8 cellular contexts compared by ENCODE assay signal in genomic region chr19:4342421-4343055, GRCh38. TPM values are rescaled to one million over a fixed set of nuclear protein-coding genes. Genes with fewer than 3 reads are reported as not detected.
A peak's percentile ranks its signal among the peaks of the same experiment; 100 is the strongest.
DNase-seq lines count a peak whose midpoint lies in the region; ATAC-seq and TF ChIP-seq lines count a peak whose summit lies in the region.

No MANE protein-coding gene starts in this region.

- DNase-seq in ACHN = peak; percentile 99
- DNase-seq in NCI-H2171 treated with DMSO at 0.1 percent for 48 hours (lab: John Stamatoyannopoulos, UW) = peak; percentile 100
- DNase-seq in WERI-Rb-1 = peak; percentile 92
- DNase-seq in mammary epithelial cell = peak; percentile 100

- H3K4me1 ChIP-seq in mammary epithelial cell (ENCODE audit: insufficient read depth, low read length) (peaks cover 19% of the 10 kb centered on the region), iPS-20b (ENCODE audit: insufficient read depth, low read length) (0 out of 2 replicates have a peak, but pooled peaks cover 3% of the 10 kb centered on the region), skeletal muscle tissue (ENCODE audit: control insufficient read depth in 3 of 3, insufficient read depth in 3 of 3, low read length in 3 of 3) (peaks cover 20 to 30% (median 25%) of the 10 kb centered on the region in 3 donors)

- H3K4me3 ChIP-seq in WERI-Rb-1 (ENCODE audit: low read depth, low read length) (peak overlapping the region; percentile 77), mammary epithelial cell (replicated peaks in 1 of 3; ENCODE audit: insufficient read depth in 1 of 3, low read depth in 2 of 3, low read length in 3 of 3) (peak overlapping the region; percentile 53 to 70 (median 62)), iPS-20b (ENCODE audit: low read length) (peak overlapping the region; percentile 93), skeletal muscle tissue (ENCODE audit: low read length in 3 of 3) (peak overlapping the region; percentile 89 to 97 (median 94))

- H3K27ac ChIP-seq in WERI-Rb-1 (peak overlapping the region; percentile 87), mammary epithelial cell (ENCODE audit: insufficient read depth, low read depth, low read length) (peak overlapping the region; percentile 48), iPS-20b (ENCODE audit: low read length) (peak overlapping the region; percentile 75), skeletal muscle tissue (ENCODE audit: low read depth, low read length) (peak overlapping the region; percentile 90)

- TF ChIP-seq CTCF in WERI-Rb-1 (IDR thresholded peaks at IDR 0.05; ENCODE audit: low read depth, low read length) = no peak; the same call in 1 of the 2 replicates
- TF ChIP-seq CTCF in mammary epithelial cell (conservative IDR thresholded peaks at IDR 0.05 in 1 of 2, IDR thresholded peaks at IDR 0.05 in 1 of 2; ENCODE audit: extremely low read depth in 1 of 2, insufficient read depth in 1 of 2, low read depth in 1 of 2, low read length in 2 of 2) = no peak

- ATAC-seq in GM18870 (IDR thresholded peaks at IDR 0.05; ENCODE audit: unreplicated experiment) (peak; percentile 89), HG03108 (IDR thresholded peaks at IDR 0.05; ENCODE audit: unreplicated experiment) (peak; percentile 87)

- H3K9ac ChIP-seq in mammary epithelial cell (ENCODE audit: insufficient read depth, low read length) (peak overlapping the region; percentile 51), iPS-20b (ENCODE audit: low read depth, low read length) (peak overlapping the region; percentile 95), skeletal muscle tissue (ENCODE audit: low read depth in 1 of 3, low read length in 3 of 3) (peak overlapping the region; percentile 80 to 95 (median 87))

- peaks cover 8% of the 10 kb centered on the region for H3K79me2 ChIP-seq in mammary epithelial cell (ENCODE audit: insufficient read depth, low read length)

- H3K4me2 ChIP-seq in mammary epithelial cell (ENCODE audit: insufficient read depth, low read depth, low read length) = peak overlapping the region; percentile 89

- intact Hi-C loops in mammary epithelial cell (cut with micrococcal nuclease) = loop anchor here (2.0 to 5.0 kb wide), 3 partner anchors 26 to 76 kb away; partner anchors contain the start of genes FSD1 and TMIGD2

- 2% methylated on average over 18 of the region's 32 CpGs for WGBS in mammary epithelial cell (ENCODE audit: low coverage, missing lambda C conversion rate)

- no peaks in the 10 kb centered on the region for H3K27me3 ChIP-seq in WERI-Rb-1 (ENCODE audit: insufficient read depth, low read depth, severe bottlenecking)
- H3K27me3 ChIP-seq in mammary epithelial cell (ENCODE audit: insufficient read depth, low read length) = no peaks in the 10 kb centered on the region
- no peaks in the 10 kb centered on the region for H3K27me3 ChIP-seq in iPS-20b (ENCODE audit: insufficient read depth, low read length)
- H3K27me3 ChIP-seq in skeletal muscle tissue (ENCODE audit: control insufficient read depth in 3 of 3, insufficient read depth in 3 of 3, low read length in 3 of 3) = no peaks in the 10 kb centered on the region

- H2AFZ ChIP-seq in mammary epithelial cell (ENCODE audit: low read depth, low read length) = peak overlapping the region; percentile 93

- BruUV-seq in mammary epithelial cell (replicated peaks; lab: Mats Ljungman, UMichigan) = no TSS peak

- peaks cover 8% of the 10 kb centered on the region; the same call in 1 of the 2 replicates for H3K36me3 ChIP-seq in WERI-Rb-1
- H3K36me3 ChIP-seq in mammary epithelial cell (ENCODE audit: insufficient read depth, low read length) = no peaks in the 10 kb centered on the region
- peaks cover 15% of the 10 kb centered on the region for H3K36me3 ChIP-seq in iPS-20b (ENCODE audit: insufficient read depth, low read depth, low read length)
- peaks cover 0 to 4% (median 4%) of the 10 kb centered on the region in 3 donors for H3K36me3 ChIP-seq in skeletal muscle tissue (ENCODE audit: control insufficient read depth in 3 of 3, insufficient read depth in 3 of 3, low read length in 3 of 3)

- no peaks in the 10 kb centered on the region for H3K9me3 ChIP-seq in WERI-Rb-1 (ENCODE audit: severe bottlenecking)
- H3K9me3 ChIP-seq in mammary epithelial cell (replicated peaks; ENCODE audit: insufficient read depth, low read length) = no peaks in the 10 kb centered on the region
- no peaks in the 10 kb centered on the region for H3K9me3 ChIP-seq in iPS-20b (ENCODE audit: insufficient read depth, low read depth, low read length)
- H3K9me3 ChIP-seq in skeletal muscle tissue (ENCODE audit: control insufficient read depth in 3 of 3, low read length in 3 of 3) = no peaks in the 10 kb centered on the region

- no peaks in the 10 kb centered on the region for H4K20me1 ChIP-seq in mammary epithelial cell (ENCODE audit: insufficient read depth, low read length)

- dilution Hi-C loops in mammary epithelial cell (cut with HindIII; ENCODE audit: low sequenced_read_pairs) = no loop called here

- in situ Hi-C loops in ACHN (cut with HindIII; ENCODE audit: low pct_ligation_motif_present, low pct_unique_long_range_greater_than_20kb, low sequenced_read_pairs) = no loop called here
- in situ Hi-C loops in mammary epithelial cell (cut with MboI; ENCODE audit: low sequenced_read_pairs in 2 of 2) = no loop called here

- CTCF ChIA-PET in mammary epithelial cell (lab: Charles Lee; ENCODE audit: low non-redundant PET) = interaction anchor here (0.6 to 1.0 kb wide), 3 partner anchors 10 to 355 kb away, joined by 3 to 28 read pairs (median 6); no protein-coding TSS in a partner anchor

RNA-seq across cellular contexts. Expression of gene MPND, which starts 0.8 kb away (rescaled TPM):
- total RNA-seq in mammary epithelial cell (10 to 100 TPM in 1 of 2 donors, 1 to 10 TPM in 1; 4.3 to 12.5 TPM), skeletal muscle tissue (5.7 TPM)
- 5.5 TPM for polyA plus RNA-seq in mammary epithelial cell
- polyA minus RNA-seq in mammary epithelial cell = 2.0 TPM

RNA-seq across cellular contexts. Expression of gene STAP2, which starts 3.9 kb away (rescaled TPM):
- total RNA-seq in mammary epithelial cell (10 to 100 TPM; 26.7 to 52.8 TPM), skeletal muscle tissue (5.2 TPM)
- polyA plus RNA-seq in mammary epithelial cell = 55.0 TPM
- polyA minus RNA-seq in mammary epithelial cell = 40.1 TPM

RNA-seq across cellular contexts. Expression of gene FSD1, which starts 38.1 kb away (rescaled TPM):
- total RNA-seq in mammary epithelial cell (1 to 10 TPM in 1 of 2 donors, under 1 TPM in 1; 0.50 to 7.8 TPM), skeletal muscle tissue (not detected)
- 3.0 TPM for polyA plus RNA-seq in mammary epithelial cell
- polyA minus RNA-seq in mammary epithelial cell = not detected

RNA-seq across cellular contexts. Expression of gene TMIGD2, which starts 40.3 kb away (rescaled TPM):
- not detected for total RNA-seq in mammary epithelial cell
- polyA plus RNA-seq in mammary epithelial cell = not detected
- not detected for polyA minus RNA-seq in mammary epithelial cell
- 0.52 TPM for total RNA-seq in skeletal muscle tissue

RNA-seq across cellular contexts. Expression of gene SH3GL1, which starts 57.8 kb away (rescaled TPM):
- total RNA-seq in mammary epithelial cell (100 to 1,000 TPM in 1 of 2 donors, 10 to 100 TPM in 1; 80.5 to 149 TPM), skeletal muscle tissue (16.2 TPM)
- 84.9 TPM for polyA plus RNA-seq in mammary epithelial cell
- 55.7 TPM for polyA minus RNA-seq in mammary epithelial cell

Comparison
In these comparisons a context has a peak if more than half of its experiments do, and no peak if none do; other contexts are left out.
1. Peak in every context shown above with its lines: DNase-seq, ATAC-seq, H3K4me3 ChIP-seq and H3K27ac ChIP-seq.